17 cellular contexts compared by ENCODE assay signal in genomic region chr5:116046823-116047222, GRCh38. TPM values are rescaled to one million over a fixed set of nuclear protein-coding genes. Genes with fewer than 3 reads are reported as not detected.
A peak's percentile ranks its signal among the peaks of the same experiment; 100 is the strongest.
DNase-seq lines count a peak whose midpoint lies in the region; TF ChIP-seq lines count a peak whose summit lies in the region.
"Had no signal": no experiment of that assay in that cellular context is flagged by ENCODE, and none has a peak within 500 bp of the region (broad histone marks: within the 10 kb centered on the region; RNA-seq: fewer than 3 reads in every experiment).

No MANE protein-coding gene starts in this region.

- DNase-seq in GM23248, result peak; percentile 19
- DNase-seq in LHCN-M2 (ENCODE audit: low read depth), result peak; percentile 31
- DNase-seq in fibroblast of gingiva (ENCODE audit: low read depth), result peak; percentile 10
- DNase-seq in stromal cell of bone marrow (ENCODE audit: low read depth), result peak; percentile 6
- DNase-seq in HuH-7 (ENCODE audit: low spot score), result no peak
- DNase-seq in activated T-helper 1 cell treated with anti-CD3 and anti-CD28 coated beads, Interleukin-12 subunit alpha, Interleukin-12 subunit beta, Interleukin-2, Interleukin-4 antibody, amounts not matched to agents 30 ng/mL and 10 ng/mL and 1 ng/mL, durations not matched to agents 14 hours and 24 hours and 36 hours (ENCODE audit: low spot score), result no peak
- no peak for DNase-seq in A673 (ENCODE audit: low spot score)
- DNase-seq: 8988T; Calu3; CD8-positive, alpha-beta T cell; DMS79 treated with DMSO at 0.1 percent for 48 hours; GF-D8; HCEC 1CT; HFFc6 had no signal

- no peak for TF ChIP-seq CTCF in A673 (conservative IDR thresholded peaks at IDR 0.05; ENCODE audit: low read depth, low read length)

- H3K4me2 ChIP-seq in GM23248 (ENCODE audit: unreplicated experiment), result no peak overlapping the region
- H3K4me2 ChIP-seq: BLaER1 treated with 17β-estradiol and CSF1 and Interleukin-3, amounts not matched to agents 10 nM and 100 nM had no signal

- H3K27ac Mint-ChIP-seq in activated T-helper 1 cell treated with anti-CD3 and anti-CD28 coated beads, Interleukin-12 subunit alpha, Interleukin-12 subunit beta, Interleukin-2, Interleukin-4 antibody, amounts not matched to agents 30 ng/mL and 10 ng/mL and 1 ng/mL, durations not matched to agents 14 hours and 24 hours and 36 hours, result no peak overlapping the region
- H3K27ac Mint-ChIP-seq: B cell; CD8-positive, alpha-beta T cell; HFFc6; IgD-negative memory B cell had no signal

- intact Hi-C loops in activated T-helper 1 cell treated with anti-CD3 and anti-CD28 coated beads, Interleukin-12 subunit alpha, Interleukin-12 subunit beta, Interleukin-2, Interleukin-4 antibody, amounts not matched to agents 30 ng/mL and 10 ng/mL and 1 ng/mL, durations not matched to agents 14 hours and 24 hours and 36 hours (cut with micrococcal nuclease), result no loop called here
- intact Hi-C loops in A673 (cut with micrococcal nuclease; ENCODE audit: unreplicated experiment), result no loop called here

- CTCF ChIA-PET in A673 (lab: Charles Lee), result no interaction called here

- BruUV-seq in A673 (replicated peaks; lab: Mats Ljungman, UMichigan), result no TSS peak

- H3K36me3 ChIP-seq in GM23248 (ENCODE audit: low read depth) (no peaks in the 10 kb centered on the region), A673 (ENCODE audit: insufficient read depth, low read length, poor library complexity, severe bottlenecking) (no peaks in the 10 kb centered on the region)
- H3K36me3 ChIP-seq: BLaER1 treated with 17β-estradiol and CSF1 and Interleukin-3, amounts not matched to agents 10 nM and 100 nM had no signal

- in situ Hi-C loops in GM23248 (cut with MboI), result no loop called here

- no peaks in the 10 kb centered on the region for H3K36me3 Mint-ChIP-seq in activated T-helper 1 cell treated with anti-CD3 and anti-CD28 coated beads, Interleukin-12 subunit alpha, Interleukin-12 subunit beta, Interleukin-2, Interleukin-4 antibody, amounts not matched to agents 30 ng/mL and 10 ng/mL and 1 ng/mL, durations not matched to agents 14 hours and 24 hours and 36 hours (ENCODE audit: low read depth)
- H3K36me3 Mint-ChIP-seq: CD8-positive, alpha-beta T cell had no signal

- H3K4me3 Mint-ChIP-seq in activated T-helper 1 cell treated with anti-CD3 and anti-CD28 coated beads, Interleukin-12 subunit alpha, Interleukin-12 subunit beta, Interleukin-2, Interleukin-4 antibody, amounts not matched to agents 30 ng/mL and 10 ng/mL and 1 ng/mL, durations not matched to agents 14 hours and 24 hours and 36 hours, result no peak overlapping the region
- H3K4me3 Mint-ChIP-seq: B cell; CD8-positive, alpha-beta T cell; HFFc6; IgD-negative memory B cell had no signal

- POLR2A ChIA-PET in A673 (lab: Charles Lee; ENCODE audit: low non-redundant PET), result no interaction called here

- peaks cover 16% of the 10 kb centered on the region for H3K27me3 Mint-ChIP-seq in activated T-helper 1 cell treated with anti-CD3 and anti-CD28 coated beads, Interleukin-12 subunit alpha, Interleukin-12 subunit beta, Interleukin-2, Interleukin-4 antibody, amounts not matched to agents 30 ng/mL and 10 ng/mL and 1 ng/mL, durations not matched to agents 14 hours and 24 hours and 36 hours (ENCODE audit: insufficient read depth)
- H3K27me3 Mint-ChIP-seq: B cell, IgD-negative memory B cell had no signal

- H3K9me2 ChIP-seq in GM23248 (ENCODE audit: insufficient read depth), result no peaks in the 10 kb centered on the region

- H3K4me1 ChIP-seq in GM23248 (ENCODE audit: insufficient read depth), result no peaks in the 10 kb centered on the region
- H3K4me1 ChIP-seq in A673 (ENCODE audit: insufficient read depth, low read length, poor library complexity, severe bottlenecking), result no peaks in the 10 kb centered on the region
- H3K4me1 ChIP-seq: BLaER1 treated with 17β-estradiol and CSF1 and Interleukin-3, amounts not matched to agents 10 nM and 100 nM had no signal

- H2AFZ ChIP-seq in GM23248, result no peak overlapping the region

- no peaks in the 10 kb centered on the region for H3K9me3 ChIP-seq in GM23248 (ENCODE audit: low read depth)
- no peaks in the 10 kb centered on the region for H3K9me3 ChIP-seq in A673 (ENCODE audit: low read depth, low read length, poor library complexity, severe bottlenecking)
- H3K9me3 ChIP-seq: BLaER1 treated with 17β-estradiol and CSF1 and Interleukin-3, amounts not matched to agents 10 nM and 100 nM had no signal

- 51 to 53% methylated on average over 2 of the region's 2 CpGs for WGBS in GM23248 (ENCODE audit: low coverage in 1 of 2, low lambda C conversion rate in 2 of 2, missing lambda C conversion rate in 2 of 2), 2 experiments

- H3F3A ChIP-seq in GM23248 (ENCODE audit: insufficient read depth), result no peaks in the 10 kb centered on the region

- H3K4me3 ChIP-seq in GM23248 (no peak overlapping the region), A673 (ENCODE audit: low read depth, low read length, poor library complexity, severe bottlenecking) (no peak overlapping the region)
- H3K4me3 ChIP-seq: BLaER1 treated with 17β-estradiol and CSF1 and Interleukin-3, amounts not matched to agents 10 nM and 100 nM had no signal

- no peaks in the 10 kb centered on the region for H3K79me2 ChIP-seq in GM23248 (ENCODE audit: insufficient read depth)

- H3K27ac ChIP-seq in GM23248 (no peak overlapping the region), A673 (ENCODE audit: low read depth, low read length, poor library complexity, severe bottlenecking) (no peak overlapping the region)
- H3K27ac ChIP-seq: BLaER1 treated with 17β-estradiol and CSF1 and Interleukin-3, amounts not matched to agents 10 nM and 100 nM had no signal

- 0 out of 2 replicates have a peak, but pooled peaks cover 2% of the 10 kb centered on the region for H3K27me3 ChIP-seq in GM23248 (replicated peaks; ENCODE audit: insufficient read depth)
- no peaks in the 10 kb centered on the region for H3K27me3 ChIP-seq in A673 (replicated peaks; ENCODE audit: insufficient read depth, low read depth, low read length, poor library complexity)
- H3K27me3 ChIP-seq: BLaER1 treated with 17β-estradiol and CSF1 and Interleukin-3, amounts not matched to agents 10 nM and 100 nM had no signal

- H3K4me1 Mint-ChIP-seq in activated T-helper 1 cell treated with anti-CD3 and anti-CD28 coated beads, Interleukin-12 subunit alpha, Interleukin-12 subunit beta, Interleukin-2, Interleukin-4 antibody, amounts not matched to agents 30 ng/mL and 10 ng/mL and 1 ng/mL, durations not matched to agents 14 hours and 24 hours and 36 hours (ENCODE audit: low read depth), result no peaks in the 10 kb centered on the region
- H3K4me1 Mint-ChIP-seq: IgD-negative memory B cell had no signal

- no peaks in the 10 kb centered on the region for H4K20me1 ChIP-seq in GM23248 (ENCODE audit: insufficient read depth)
- H4K20me1 ChIP-seq: BLaER1 treated with 17β-estradiol and CSF1 and Interleukin-3, amounts not matched to agents 10 nM and 100 nM had no signal

- H3K9me3 Mint-ChIP-seq in activated T-helper 1 cell treated with anti-CD3 and anti-CD28 coated beads, Interleukin-12 subunit alpha, Interleukin-12 subunit beta, Interleukin-2, Interleukin-4 antibody, amounts not matched to agents 30 ng/mL and 10 ng/mL and 1 ng/mL, durations not matched to agents 14 hours and 24 hours and 36 hours, result no peaks in the 10 kb centered on the region
- H3K9me3 Mint-ChIP-seq: CD8-positive, alpha-beta T cell; HFFc6; IgD-negative memory B cell had no signal

- H3K9ac ChIP-seq in GM23248, result no peak overlapping the region
- H3K9ac ChIP-seq: BLaER1 treated with 17β-estradiol and CSF1 and Interleukin-3, amounts not matched to agents 10 nM and 100 nM had no signal

RNA-seq across cellular contexts. Expression of gene ARL14EPL, which starts 14.6 kb away (rescaled TPM):
- total RNA-seq in GM23248 (2014; rRNA removed; shearing (Covaris generic)), result not detected in 2 replicates
- not detected in 2 replicates for polyA plus RNA-seq in GM23248 (2016; fragmentation: Nextera tagmentation; extraction: Ambion mirVana)
- total RNA-seq in LHCN-M2 (2014; rRNA removed), result 0.40 TPM in 1 of 2 replicates, not detected in the other
- not detected for polyA plus RNA-seq in LHCN-M2 (2012)
- total RNA-seq in activated T-helper 1 cell treated with anti-CD3 and anti-CD28 coated beads, Interleukin-12 subunit alpha, Interleukin-12 subunit beta, Interleukin-2, Interleukin-4 antibody, amounts not matched to agents 30 ng/mL and 10 ng/mL and 1 ng/mL, durations not matched to agents 14 hours and 24 hours and 36 hours, result not detected in 2 replicates
- total RNA-seq in A673 (2021), result not detected in 2 replicates
- total RNA-seq: B cell, HFFc6 had no signal

RNA-seq across cellular contexts. Expression of gene COMMD10, which starts 38.0 kb away (rescaled TPM):
- 26.0 and 26.9 TPM in 2 replicates for total RNA-seq in GM23248 (2014; rRNA removed; shearing (Covaris generic))
- polyA plus RNA-seq in GM23248 (2016; fragmentation: Nextera tagmentation; extraction: Ambion mirVana), result 38.3 and 38.9 TPM in 2 replicates
- total RNA-seq in LHCN-M2 (2014; rRNA removed) (33.3 and 37.7 TPM in 2 replicates), A673 (2021) (35.4 and 36.5 TPM in 2 replicates)
- polyA plus RNA-seq in LHCN-M2 (2012), result 21.3 TPM
- total RNA-seq in activated T-helper 1 cell treated with anti-CD3 and anti-CD28 coated beads, Interleukin-12 subunit alpha, Interleukin-12 subunit beta, Interleukin-2, Interleukin-4 antibody, amounts not matched to agents 30 ng/mL and 10 ng/mL and 1 ng/mL, durations not matched to agents 14 hours and 24 hours and 36 hours, result 21.8 and 23.6 TPM in 2 replicates

Comparison
In these comparisons a context has a peak if more than half of its experiments do, and no peak if none do; other contexts are left out.
1. DNase-seq: peak in GM23248 (single experiment), LHCN-M2 (single experiment), fibroblast of gingiva (single experiment) and stromal cell of bone marrow (single experiment); none in HuH-7 (single experiment), activated T-helper 1 cell treated with anti-CD3 and anti-CD28 coated beads, Interleukin-12 subunit alpha, Interleukin-12 subunit beta, Interleukin-2, Interleukin-4 antibody, amounts not matched to agents 30 ng/mL and 10 ng/mL and 1 ng/mL, durations not matched to agents 14 hours and 24 hours and 36 hours (single experiment) and A673 (single experiment).